1 cellular context compared by ENCODE assay signal in the genomic region with DNA sequence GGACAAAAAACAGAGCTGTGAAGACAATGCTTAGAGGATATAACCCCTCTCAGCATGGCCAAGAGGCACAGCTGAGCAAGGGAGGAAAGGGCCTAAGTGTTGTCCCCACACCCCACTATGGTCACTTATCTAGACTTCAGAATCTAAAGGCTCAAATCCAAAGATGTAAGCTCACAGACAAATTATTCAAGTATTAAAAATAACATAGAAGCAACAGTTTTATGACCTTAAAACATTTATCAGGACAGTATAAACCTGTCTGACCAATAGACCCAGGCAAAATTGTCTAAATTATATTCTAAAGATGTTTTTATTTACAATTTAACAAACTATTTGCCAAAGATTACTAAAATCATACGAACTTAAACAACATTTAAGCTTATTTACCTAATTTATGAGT.
A peak's percentile ranks its signal among the peaks of the same experiment; 100 is the strongest.
TF ChIP-seq lines count a peak whose summit lies in the region.

No MANE protein-coding gene starts in this region.

TF ChIP-seq in HEK293, 187 proteins besides CTCF, POLR2A, EP300 and RAD21 (continued from another document):
- TF ChIP-seq, protein P1, sequence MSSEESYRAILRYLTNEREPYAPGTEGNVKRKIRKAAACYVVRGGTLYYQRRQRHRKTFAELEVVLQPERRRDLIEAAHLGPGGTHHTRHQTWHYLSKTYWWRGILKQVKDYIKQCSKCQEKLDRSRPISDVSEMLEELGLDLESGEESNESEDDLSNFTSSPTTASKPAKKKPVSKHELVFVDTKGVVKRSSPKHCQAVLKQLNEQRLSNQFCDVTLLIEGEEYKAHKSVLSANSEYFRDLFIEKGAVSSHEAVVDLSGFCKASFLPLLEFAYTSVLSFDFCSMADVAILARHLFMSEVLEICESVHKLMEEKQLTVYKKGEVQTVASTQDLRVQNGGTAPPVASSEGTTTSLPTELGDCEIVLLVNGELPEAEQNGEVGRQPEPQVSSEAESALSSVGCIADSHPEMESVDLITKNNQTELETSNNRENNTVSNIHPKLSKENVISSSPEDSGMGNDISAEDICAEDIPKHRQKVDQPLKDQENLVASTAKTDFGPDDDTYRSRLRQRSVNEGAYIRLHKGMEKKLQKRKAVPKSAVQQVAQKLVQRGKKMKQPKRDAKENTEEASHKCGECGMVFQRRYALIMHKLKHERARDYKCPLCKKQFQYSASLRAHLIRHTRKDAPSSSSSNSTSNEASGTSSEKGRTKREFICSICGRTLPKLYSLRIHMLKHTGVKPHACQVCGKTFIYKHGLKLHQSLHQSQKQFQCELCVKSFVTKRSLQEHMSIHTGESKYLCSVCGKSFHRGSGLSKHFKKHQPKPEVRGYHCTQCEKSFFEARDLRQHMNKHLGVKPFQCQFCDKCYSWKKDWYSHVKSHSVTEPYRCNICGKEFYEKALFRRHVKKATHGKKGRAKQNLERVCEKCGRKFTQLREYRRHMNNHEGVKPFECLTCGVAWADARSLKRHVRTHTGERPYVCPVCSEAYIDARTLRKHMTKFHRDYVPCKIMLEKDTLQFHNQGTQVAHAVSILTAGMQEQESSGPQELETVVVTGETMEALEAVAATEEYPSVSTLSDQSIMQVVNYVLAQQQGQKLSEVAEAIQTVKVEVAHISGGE (tag by site-specific recombination; conservative IDR thresholded peaks at IDR 0.05; ENCODE audit: low read depth): no peak
- TF ChIP-seq ZNF19 (tag by site-specific recombination; IDR thresholded peaks at IDR 0.05; ENCODE audit: low read depth) (0 out of 2 replicates have a peak, but pooled peaks have one; percentile 28), ZNF626 (tag by site-specific recombination; IDR thresholded peaks at IDR 0.05) (peak; percentile 99), PRDM4 (tag by site-specific recombination; IDR thresholded peaks at IDR 0.05) (no peak), SALL2 (tag by site-specific recombination; IDR thresholded peaks at IDR 0.05; ENCODE audit: borderline replicate concordance) (no peak), ZSCAN16 (tag by site-specific recombination; IDR thresholded peaks at IDR 0.05) (no peak), ZNF266 (tag by site-specific recombination; IDR thresholded peaks at IDR 0.05; ENCODE audit: low read depth) (no peak), ZSCAN18 (tag by site-specific recombination; IDR thresholded peaks at IDR 0.05) (no peak), WT1 (tag by site-specific recombination; IDR thresholded peaks at IDR 0.05) (no peak), SETDB1 (IDR thresholded peaks at IDR 0.05; ENCODE audit: insufficient read length, low read length) (peak; percentile 99), KLF9 (tag by site-specific recombination; IDR thresholded peaks at IDR 0.05; ENCODE audit: low read depth) (no peak), ZNF529 (tag by site-specific recombination; IDR thresholded peaks at IDR 0.05; ENCODE audit: insufficient replicate concordance) (peak; percentile 73), PRDM1 (tag by site-specific recombination; IDR thresholded peaks at IDR 0.05) (no peak), SCRT1 (tag by site-specific recombination; IDR thresholded peaks at IDR 0.05; ENCODE audit: borderline replicate concordance) (peak; percentile 91), EGR2 (tag by site-specific recombination; IDR thresholded peaks at IDR 0.05; ENCODE audit: low read depth) (no peak), ZNF501 (tag by site-specific recombination; IDR thresholded peaks at IDR 0.05) (no peak), ZNF549 (tag by site-specific recombination; IDR thresholded peaks at IDR 0.05) (peak; percentile 48; the same call in 1 of the 2 replicates)
- TF ChIP-seq, protein P2, sequence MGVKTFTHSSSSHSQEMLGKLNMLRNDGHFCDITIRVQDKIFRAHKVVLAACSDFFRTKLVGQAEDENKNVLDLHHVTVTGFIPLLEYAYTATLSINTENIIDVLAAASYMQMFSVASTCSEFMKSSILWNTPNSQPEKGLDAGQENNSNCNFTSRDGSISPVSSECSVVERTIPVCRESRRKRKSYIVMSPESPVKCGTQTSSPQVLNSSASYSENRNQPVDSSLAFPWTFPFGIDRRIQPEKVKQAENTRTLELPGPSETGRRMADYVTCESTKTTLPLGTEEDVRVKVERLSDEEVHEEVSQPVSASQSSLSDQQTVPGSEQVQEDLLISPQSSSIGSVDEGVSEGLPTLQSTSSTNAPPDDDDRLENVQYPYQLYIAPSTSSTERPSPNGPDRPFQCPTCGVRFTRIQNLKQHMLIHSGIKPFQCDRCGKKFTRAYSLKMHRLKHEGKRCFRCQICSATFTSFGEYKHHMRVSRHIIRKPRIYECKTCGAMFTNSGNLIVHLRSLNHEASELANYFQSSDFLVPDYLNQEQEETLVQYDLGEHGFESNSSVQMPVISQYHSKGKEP (tag by site-specific recombination; IDR thresholded peaks at IDR 0.05): no peak
